In the genomic region with DNA sequence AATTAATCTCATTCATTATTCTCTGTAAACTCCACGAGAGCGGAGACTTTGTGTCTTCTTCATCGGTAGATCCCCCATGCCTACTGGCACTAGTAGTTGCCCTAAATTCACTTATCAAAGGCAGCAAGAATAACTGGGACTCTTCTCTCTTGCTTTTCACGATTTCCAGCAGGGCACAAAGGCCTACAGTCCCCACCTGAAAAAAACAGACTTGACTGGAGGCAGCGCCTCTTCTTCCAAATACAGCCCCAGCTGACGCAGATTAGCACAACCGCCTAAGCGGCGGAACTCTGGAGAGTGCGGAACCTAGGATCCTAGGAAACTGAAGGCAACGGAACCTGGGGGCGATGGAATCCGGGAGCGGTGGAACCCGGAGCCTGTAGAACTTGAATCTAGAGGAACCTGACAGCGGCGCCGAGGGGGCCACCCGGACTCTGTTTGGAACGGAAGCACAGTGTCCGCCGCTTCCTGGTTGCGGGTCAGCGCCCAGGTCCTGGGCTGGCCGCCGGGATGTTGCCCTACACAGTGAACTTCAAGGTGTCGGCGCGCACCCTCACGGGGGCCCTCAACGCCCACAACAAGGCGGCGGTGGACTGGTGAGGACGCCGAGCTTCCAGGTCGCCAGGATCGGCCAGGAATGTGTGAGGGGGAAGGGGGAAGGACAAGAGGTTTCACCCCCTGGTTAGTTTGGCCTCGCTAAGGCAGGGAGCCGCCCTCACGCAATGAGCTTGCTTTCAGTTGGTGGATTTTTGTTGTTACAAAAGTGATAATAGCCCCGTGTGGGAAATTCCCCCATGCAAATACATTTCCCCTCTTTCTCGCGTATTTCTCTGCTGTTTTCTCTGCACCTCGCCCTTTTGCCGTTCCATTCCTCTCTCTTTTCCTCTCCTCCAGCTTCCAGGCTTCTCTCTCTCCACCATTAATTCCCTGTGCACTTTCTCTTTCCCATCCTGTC, we compare ENCODE assay signal across 8 cellular contexts. TPM values are rescaled to one million over a fixed set of nuclear protein-coding genes. Genes with fewer than 3 reads are reported as not detected.
DNase-seq lines count a peak whose midpoint lies in the region; ATAC-seq and TF ChIP-seq lines count a peak whose summit lies in the region.

A gene with protein sequence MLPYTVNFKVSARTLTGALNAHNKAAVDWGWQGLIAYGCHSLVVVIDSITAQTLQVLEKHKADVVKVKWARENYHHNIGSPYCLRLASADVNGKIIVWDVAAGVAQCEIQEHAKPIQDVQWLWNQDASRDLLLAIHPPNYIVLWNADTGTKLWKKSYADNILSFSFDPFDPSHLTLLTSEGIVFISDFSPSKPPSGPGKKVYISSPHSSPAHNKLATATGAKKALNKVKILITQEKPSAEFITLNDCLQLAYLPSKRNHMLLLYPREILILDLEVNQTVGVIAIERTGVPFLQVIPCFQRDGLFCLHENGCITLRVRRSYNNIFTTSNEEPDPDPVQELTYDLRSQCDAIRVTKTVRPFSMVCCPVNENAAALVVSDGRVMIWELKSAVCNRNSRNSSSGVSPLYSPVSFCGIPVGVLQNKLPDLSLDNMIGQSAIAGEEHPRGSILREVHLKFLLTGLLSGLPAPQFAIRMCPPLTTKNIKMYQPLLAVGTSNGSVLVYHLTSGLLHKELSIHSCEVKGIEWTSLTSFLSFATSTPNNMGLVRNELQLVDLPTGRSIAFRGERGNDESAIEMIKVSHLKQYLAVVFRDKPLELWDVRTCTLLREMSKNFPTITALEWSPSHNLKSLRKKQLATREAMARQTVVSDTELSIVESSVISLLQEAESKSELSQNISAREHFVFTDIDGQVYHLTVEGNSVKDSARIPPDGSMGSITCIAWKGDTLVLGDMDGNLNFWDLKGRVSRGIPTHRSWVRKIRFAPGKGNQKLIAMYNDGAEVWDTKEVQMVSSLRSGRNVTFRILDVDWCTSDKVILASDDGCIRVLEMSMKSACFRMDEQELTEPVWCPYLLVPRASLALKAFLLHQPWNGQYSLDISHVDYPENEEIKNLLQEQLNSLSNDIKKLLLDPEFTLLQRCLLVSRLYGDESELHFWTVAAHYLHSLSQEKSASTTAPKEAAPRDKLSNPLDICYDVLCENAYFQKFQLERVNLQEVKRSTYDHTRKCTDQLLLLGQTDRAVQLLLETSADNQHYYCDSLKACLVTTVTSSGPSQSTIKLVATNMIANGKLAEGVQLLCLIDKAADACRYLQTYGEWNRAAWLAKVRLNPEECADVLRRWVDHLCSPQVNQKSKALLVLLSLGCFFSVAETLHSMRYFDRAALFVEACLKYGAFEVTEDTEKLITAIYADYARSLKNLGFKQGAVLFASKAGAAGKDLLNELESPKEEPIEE (plus strand): TSS at position 452 of the 955 bp plus-strand sequence. CDS start 59 bp downstream, at position 511.

- peak; percentile 96 for DNase-seq in ELR (ENCODE audit: low read depth)
- peak; percentile 82 for DNase-seq in H4 (ENCODE audit: low spot score)
- DNase-seq in LNCaP clone FGC (ENCODE audit: low read depth) = peak; percentile 83
- peak; percentile 81 to 90 for DNase-seq in SHP77 (lab: John Stamatoyannopoulos, UW)
- peak; percentile 88 for DNase-seq in activated effector memory CD4-positive, alpha-beta T cell treated with anti-CD3 and anti-CD28 coated beads, Interleukin-2, amount 50 U/mL, for 16 hours
- peak; percentile 95 for DNase-seq in fibroblast of the aortic adventitia (ENCODE audit: low read depth)
- peak; percentile 84 for DNase-seq in stimulated activated naive CD8-positive, alpha-beta T cell treated with anti-CD3 and anti-CD28 coated beads, Interleukin-15, Interleukin-2, amounts not matched to agents 100 U/mL and 50 U/mL, for 24 hours

- H3K4me3 Mint-ChIP-seq in nephron = peak within 1 kb of the TSS; percentile 97 to 99 (median 98)

- H3K9me3 Mint-ChIP-seq in nephron = peaks cover 3% of the 10 kb centered on the region

- TF ChIP-seq CTCF in LNCaP clone FGC (IDR thresholded peaks at IDR 0.05; ENCODE audit: control insufficient read depth, extremely low read depth, insufficient read depth) = no peak
- TF ChIP-seq CTCF in fibroblast of the aortic adventitia (IDR thresholded peaks at IDR 0.05; ENCODE audit: insufficient read depth, low read length) = no peak
- no peak for TF ChIP-seq CTCF in nephron (IDR thresholded peaks at IDR 0.05; ENCODE audit: unreplicated experiment in 3 of 3)

- H3K4me1 Mint-ChIP-seq in nephron = peaks cover 24% of the 10 kb centered on the region

- H3K27me3 Mint-ChIP-seq in nephron (ENCODE audit: low read depth) = no peaks in the 10 kb centered on the region

- peak; percentile 99 for ATAC-seq in stimulated activated naive CD8-positive, alpha-beta T cell treated with anti-CD3 and anti-CD28 coated beads, Interleukin-15, Interleukin-2, amounts not matched to agents 100 U/mL and 50 U/mL, for 24 hours

- peaks cover 35% of the 10 kb centered on the region for H3K36me3 Mint-ChIP-seq in nephron (ENCODE audit: low read depth)

- peak within 1 kb of the TSS; percentile 89 to 99 (median 95) for H3K27ac Mint-ChIP-seq in nephron

- peak within 1 kb of the TSS; percentile 85 for H3K4me3 ChIP-seq in LNCaP clone FGC (ENCODE audit: low read depth, low read length)
- peak within 1 kb of the TSS; percentile 94 for H3K4me3 ChIP-seq in fibroblast of the aortic adventitia (ENCODE audit: low read depth, low read length)

RNA-seq across cellular contexts. Expression of the gene that starts here (rescaled TPM):
- total RNA-seq in H4 (2014; rRNA removed; shearing (Covaris generic)) = 27.0 and 35.7 TPM in 2 replicates
- total RNA-seq in fibroblast of the aortic adventitia (ENCODE audit: low replicate concordance) = 72.6 and 86.1 TPM in 2 replicates

Comparison
In these comparisons a context has a peak if more than half of its experiments do, and no peak if none do; other contexts are left out.
1. Peak in every context shown above with its lines: DNase-seq, ATAC-seq and H3K4me3 ChIP-seq.